Comparison of ENCODE assay signal across 8 cellular contexts in the genomic region with DNA sequence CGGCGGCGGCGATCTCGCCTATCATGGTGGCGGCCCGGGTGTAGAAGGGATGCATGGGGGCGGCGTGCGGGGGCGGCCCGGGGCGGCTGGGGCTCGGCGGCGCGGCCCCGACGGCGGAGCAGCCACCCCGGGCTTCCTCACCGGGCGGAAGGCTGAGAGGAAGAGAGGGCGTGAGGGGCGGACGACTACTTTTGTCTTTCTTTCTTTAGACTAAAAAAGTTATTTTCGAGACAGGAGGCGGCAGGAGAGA. TPM values are rescaled to one million over a fixed set of nuclear protein-coding genes. Genes with fewer than 3 reads are reported as not detected.
DNase-seq lines count a peak whose midpoint lies in the region; ATAC-seq and TF ChIP-seq lines count a peak whose summit lies in the region.

No MANE protein-coding gene starts in this region.

- no peaks in the 10 kb centered on the region for H4K20me1 ChIP-seq in mammary epithelial cell (ENCODE audit: insufficient read depth, low read length)

- ATAC-seq in GM21381 (IDR thresholded peaks at IDR 0.05; ENCODE audit: unreplicated experiment): peak; percentile 4
- peak in 1 of 2 donors; percentile 27 for ATAC-seq in upper lobe of left lung (ENCODE audit: low FRiP score in 2 of 2)
- no peak for ATAC-seq in GM19328 (IDR thresholded peaks at IDR 0.05; ENCODE audit: unreplicated experiment)

- intact Hi-C loops in mammary epithelial cell (cut with micrococcal nuclease): loop anchor here (2.0 to 10.0 kb wide), 6 partner anchors 67 to 505 kb away; no protein-coding TSS in a partner anchor

- no peak for TF ChIP-seq EP300 in upper lobe of left lung (IDR thresholded peaks at IDR 0.05)

- peak overlapping the region; percentile 87 for H4K8ac ChIP-seq in mesenchymal stem cell (ENCODE audit: low read length)

- H3K36me3 ChIP-seq in HUES64 (ENCODE audit: insufficient read depth, low read length) (peaks cover 36% of the 10 kb centered on the region), mammary epithelial cell (ENCODE audit: insufficient read depth, low read length) (peaks cover 2% of the 10 kb centered on the region), mesenchymal stem cell (ENCODE audit: control insufficient read depth in 1 of 2, insufficient read depth in 2 of 2, low read depth in 1 of 2, low read length in 2 of 2) (peaks cover 3 to 34% of the 10 kb centered on the region in 2 experiments), upper lobe of left lung (peaks cover 0 to 31% (median 2%) of the 10 kb centered on the region in 4 donors)

- no peak overlapping the region for H2AFZ ChIP-seq in mammary epithelial cell (ENCODE audit: low read depth, low read length)
- peak overlapping the region; percentile 51 for H2AFZ ChIP-seq in mesenchymal stem cell (ENCODE audit: low read depth, low read length)

- H3K4ac ChIP-seq in mesenchymal stem cell (ENCODE audit: low read depth in 1 of 2, low read length in 2 of 2): peak overlapping the region; percentile 87 to 99

- peak overlapping the region; percentile 80 for H2BK15ac ChIP-seq in mesenchymal stem cell (ENCODE audit: low read depth, poor library complexity, severe bottlenecking)

- H4K91ac ChIP-seq in mesenchymal stem cell (ENCODE audit: low read length): peak overlapping the region; percentile 93

- H3K9ac ChIP-seq in HUES64 (ENCODE audit: low read depth, low read length) (peak overlapping the region; percentile 91), mammary epithelial cell (ENCODE audit: insufficient read depth, low read length) (peak overlapping the region; percentile 96), mesenchymal stem cell (ENCODE audit: low read length) (peak overlapping the region; percentile 93)

- under 1% methylated on average over 28 of the region's 28 CpGs for WGBS in HUES64
- WGBS in mammary epithelial cell (ENCODE audit: low coverage, missing lambda C conversion rate): 0% methylated on average over 2 of the region's 28 CpGs
- 0% methylated on average over 14 of the region's 28 CpGs for WGBS in mesenchymal stem cell
- WGBS in upper lobe of left lung, 2 donors: 0% methylated on average over 15 to 25 of the region's 28 CpGs

- dilution Hi-C loops in mammary epithelial cell (cut with HindIII; ENCODE audit: low sequenced_read_pairs): no loop called here

- TF ChIP-seq POLR2A in upper lobe of left lung (IDR thresholded peaks at IDR 0.05): no peak

- H3K14ac ChIP-seq in mesenchymal stem cell (ENCODE audit: low read length in 2 of 2): peak overlapping the region; percentile 57 to 94

- H3K9me3 ChIP-seq in HUES64 (ENCODE audit: insufficient read depth, low read depth, low read length) (no peaks in the 10 kb centered on the region), mammary epithelial cell (replicated peaks; ENCODE audit: insufficient read depth, low read length) (no peaks in the 10 kb centered on the region), mesenchymal stem cell (ENCODE audit: control insufficient read depth, low read length) (no peaks in the 10 kb centered on the region), upper lobe of left lung (no peaks in the 10 kb centered on the region)

- H3K4me2 ChIP-seq in mammary epithelial cell (ENCODE audit: insufficient read depth, low read depth, low read length) (peak overlapping the region; percentile 78), mesenchymal stem cell (ENCODE audit: low read length, poor library complexity, severe bottlenecking) (peak overlapping the region; percentile 85)

- H3K23ac ChIP-seq in mesenchymal stem cell (ENCODE audit: low read length in 2 of 2): peak overlapping the region; percentile 97 to 100

- peaks cover 52% of the 10 kb centered on the region for H3K79me2 ChIP-seq in mammary epithelial cell (ENCODE audit: insufficient read depth, low read length)

- no peak overlapping the region for H2AK5ac ChIP-seq in mesenchymal stem cell (ENCODE audit: low read length, severe bottlenecking)

- H2BK120ac ChIP-seq in mesenchymal stem cell (ENCODE audit: low read depth, low read length): peak overlapping the region; percentile 93

- H3K18ac ChIP-seq in mesenchymal stem cell (ENCODE audit: low read depth in 1 of 2, low read length in 2 of 2): peak overlapping the region; percentile 99 to 100

- H3K79me1 ChIP-seq in mesenchymal stem cell (replicated peaks; ENCODE audit: low read length, poor library complexity, severe bottlenecking): no peaks in the 10 kb centered on the region

- CTCF ChIA-PET in mammary epithelial cell (lab: Charles Lee; ENCODE audit: low non-redundant PET): interaction anchor here (0.6 kb wide), 2 partner anchors 425 to 461 kb away, joined by 3 to 6 read pairs; no protein-coding TSS in a partner anchor

- peak overlapping the region; percentile 24 to 39 for H2BK12ac ChIP-seq in mesenchymal stem cell (ENCODE audit: low read length in 2 of 2)

- H3K4me1 ChIP-seq in HUES64 (ENCODE audit: insufficient read depth, low read length): peaks cover 51% of the 10 kb centered on the region
- peaks cover 8% of the 10 kb centered on the region for H3K4me1 ChIP-seq in mammary epithelial cell (ENCODE audit: insufficient read depth, low read length)
- peaks cover 2% of the 10 kb centered on the region for H3K4me1 ChIP-seq in mesenchymal stem cell (ENCODE audit: control insufficient read depth, insufficient read depth, low read depth, low read length)
- peaks cover 0 to 17% (median 4%) of the 10 kb centered on the region in 4 donors for H3K4me1 ChIP-seq in upper lobe of left lung

- in situ Hi-C loops in mammary epithelial cell (cut with MboI; ENCODE audit: low sequenced_read_pairs in 2 of 2): loop anchor here in 1 of 2 donors (10.0 to 25.0 kb wide), 3 partner anchors 358 to 758 kb away; no protein-coding TSS in a partner anchor

- H3K4me3 ChIP-seq in HUES64 (ENCODE audit: low read length): peak overlapping the region; percentile 91
- H3K4me3 ChIP-seq in mammary epithelial cell (replicated peaks in 1 of 3; ENCODE audit: insufficient read depth in 1 of 3, low read depth in 2 of 3, low read length in 3 of 3): peak overlapping the region; percentile 83 to 100 (median 88)
- H3K4me3 ChIP-seq in mesenchymal stem cell (ENCODE audit: insufficient read depth in 1 of 2, low read depth in 1 of 2, low read length in 2 of 2): peak overlapping the region; percentile 87 to 99
- peak overlapping the region; percentile 63 to 87 (median 78) for H3K4me3 ChIP-seq in upper lobe of left lung

- BruUV-seq in mammary epithelial cell (replicated peaks; lab: Mats Ljungman, UMichigan): no TSS peak

- no peaks in the 10 kb centered on the region for H3K27me3 ChIP-seq in HUES64 (ENCODE audit: insufficient read depth, low read length)
- H3K27me3 ChIP-seq in mammary epithelial cell (ENCODE audit: insufficient read depth, low read length): no peaks in the 10 kb centered on the region
- no peaks in the 10 kb centered on the region for H3K27me3 ChIP-seq in mesenchymal stem cell (ENCODE audit: control insufficient read depth in 1 of 2, insufficient read depth in 1 of 2, low read length in 2 of 2)
- H3K27me3 ChIP-seq in upper lobe of left lung: no peaks in the 10 kb centered on the region

- TF ChIP-seq CTCF in mammary epithelial cell (conservative IDR thresholded peaks at IDR 0.05 in 1 of 2, IDR thresholded peaks at IDR 0.05 in 1 of 2; ENCODE audit: extremely low read depth in 1 of 2, insufficient read depth in 1 of 2, low read depth in 1 of 2, low read length in 2 of 2) (no peak), upper lobe of left lung (IDR thresholded peaks at IDR 0.05) (no peak)

- H3K27ac ChIP-seq in HUES64 (ENCODE audit: low read depth, low read length) (peak overlapping the region; percentile 86), mammary epithelial cell (ENCODE audit: insufficient read depth, low read depth, low read length) (peak overlapping the region; percentile 92), mesenchymal stem cell (ENCODE audit: low read length, poor library complexity, severe bottlenecking) (peak overlapping the region; percentile 83), upper lobe of left lung (peak overlapping the region; percentile 98 to 100 (median 99))

- H2BK5ac ChIP-seq in mesenchymal stem cell (ENCODE audit: low read depth, low read length, poor library complexity, severe bottlenecking): no peak overlapping the region

- DNase-seq in mammary epithelial cell (no peak), mesenchymal stem cell (no peak), upper lobe of left lung (no peak), NCI-H524 treated with DMSO at 0.1 percent for 48 hours (lab: John Stamatoyannopoulos, UW) (no peak), NCI-H2171 (lab: John Stamatoyannopoulos, UW) (no peak)

RNA-seq across cellular contexts. Expression of a gene that starts 0.2 kb away (rescaled TPM):
- 20.0 TPM for polyA plus RNA-seq in HUES64 (2013, experiment 1 of 2)
- 25.7 TPM for polyA plus RNA-seq in HUES64 (2013, experiment 2 of 2)
- 10 to 100 TPM; 26.8 to 68.2 TPM for total RNA-seq in mammary epithelial cell
- polyA plus RNA-seq in mammary epithelial cell: 24.8 TPM
- 70.4 TPM for polyA minus RNA-seq in mammary epithelial cell
- 51.7 TPM for polyA plus RNA-seq in mesenchymal stem cell (2013, experiment 1 of 2)
- 55.6 TPM for polyA plus RNA-seq in mesenchymal stem cell (2013, experiment 2 of 2)
- 100 to 1,000 TPM in 3 of 6 donors, 10 to 100 TPM in 3; 31.4 to 177 (median 87.0) TPM for total RNA-seq in upper lobe of left lung
